8 cellular contexts compared by ENCODE assay signal in genomic region chr2:175003875-175004729, GRCh38. TPM values are rescaled to one million over a fixed set of nuclear protein-coding genes. Genes with fewer than 3 reads are reported as not detected.
A peak's percentile ranks its signal among the peaks of the same experiment; 100 is the strongest.
DNase-seq lines count a peak whose midpoint lies in the region; ATAC-seq, FAIRE-seq and TF ChIP-seq lines count a peak whose summit lies in the region.

No MANE protein-coding gene starts in this region.

- H3K4me3 Mint-ChIP-seq in activated CD4-positive, alpha-beta T cell treated with anti-CD3 and anti-CD28 coated beads for 36 hours: peak overlapping the region; percentile 77

- in situ Hi-C loops in astrocyte of the spinal cord (cut with HindIII; ENCODE audit: low sequenced_read_pairs) (no loop called here), HepG2 (cut with HindIII; ENCODE audit: extremely low pct_ligation_motif_present, low pct_unique_long_range_greater_than_20kb) (no loop called here)

- peaks cover 45% of the 10 kb centered on the region for H3K27me3 Mint-ChIP-seq in activated CD4-positive, alpha-beta T cell treated with anti-CD3 and anti-CD28 coated beads for 36 hours

- DNase-seq in activated CD4-positive, alpha-beta T cell treated with anti-CD3 and anti-CD28 coated beads for 36 hours: no peak
- DNase-seq in activated CD4-positive, alpha-beta T cell treated with anti-CD3 and anti-CD28 coated beads for 1 hour: no peak
- DNase-seq in M059J (ENCODE audit: low read depth) (peak; percentile 23), astrocyte of the spinal cord (ENCODE audit: low read depth, low spot score) (peak; percentile 24), HepG2 (ENCODE audit: low spot score) (no peak), upper lobe of right lung (no peak), HPDE6-E6E7 (ENCODE audit: extremely low spot score) (no peak)

- peaks cover 0 to 47% of the 10 kb centered on the region in 2 experiments; a peak in 3 of 5 replicates for H3K27me3 ChIP-seq in HepG2 (ENCODE audit: control insufficient read depth in 1 of 2, insufficient read depth in 2 of 2, low read length in 2 of 2)
- H3K27me3 ChIP-seq in upper lobe of right lung: peaks cover 43% of the 10 kb centered on the region

- WGBS in HepG2 (ENCODE audit: low lambda C conversion rate): 20% methylated on average over 11 of the region's 16 CpGs

- H3K36me3 ChIP-seq in HepG2 (replicated peaks in 1 of 2; ENCODE audit: control insufficient read depth in 1 of 2, insufficient read depth in 2 of 2, low read length in 2 of 2) (no peaks in the 10 kb centered on the region), upper lobe of right lung (no peaks in the 10 kb centered on the region)

- no peak overlapping the region for H2AFZ ChIP-seq in HepG2 (ENCODE audit: low read length)

- H3K9me3 ChIP-seq in HepG2 (ENCODE audit: low read length) (no peaks in the 10 kb centered on the region), upper lobe of right lung (no peaks in the 10 kb centered on the region)

- CTCF ChIA-PET in activated CD4-positive, alpha-beta T cell treated with anti-CD3 and anti-CD28 coated beads for 36 hours (lab: Charles Lee): interaction anchor here (0.7 to 1.9 kb wide), 4 partner anchors 9 to 307 kb away, joined by 3 to 11 read pairs (median 4); no protein-coding TSS in a partner anchor
- CTCF ChIA-PET in HepG2 (lab: Yijun Ruan, JAX; ENCODE audit: low intra/inter-chr PET ratio, low total read pairs): no interaction called here

- peak overlapping the region; percentile 60 for H3K4me2 ChIP-seq in HepG2 (ENCODE audit: low read depth, low read length)

- no peak for FAIRE-seq in HepG2 (lab: Jason Lieb, UNC)

- TF ChIP-seq POLR2A in HepG2 (IDR thresholded peaks at IDR 0.05; ENCODE audit: insufficient read depth in 1 of 2, low read depth in 2 of 2, low read length in 2 of 2): no peak

- peak overlapping the region; percentile 51 for H3K4me3 ChIP-seq in astrocyte of the spinal cord (ENCODE audit: low read depth, low read length)
- H3K4me3 ChIP-seq in HepG2 (replicated peaks in 1 of 3; ENCODE audit: insufficient read depth in 1 of 3, low read depth in 2 of 3, low read length in 3 of 3): peak overlapping the region in 2 of 3 experiments; percentile 72 to 77; a peak in 3 of 6 replicates
- H3K4me3 ChIP-seq in upper lobe of right lung: peak overlapping the region; percentile 65

- no peak for TF ChIP-seq CTCF in astrocyte of the spinal cord (IDR thresholded peaks at IDR 0.05; ENCODE audit: low read depth, low read length)
- no peak for TF ChIP-seq CTCF in HepG2 (CRISPR knock-in tag; IDR thresholded peaks at IDR 0.05)
- no peak for TF ChIP-seq CTCF in upper lobe of right lung (IDR thresholded peaks at IDR 0.05)

- H3K4me1 ChIP-seq in HepG2 (ENCODE audit: insufficient read depth, low read length) (peaks cover 13% of the 10 kb centered on the region; the same call in 1 of the 2 replicates), upper lobe of right lung (no peaks in the 10 kb centered on the region)

- no peak overlapping the region for H3K9ac ChIP-seq in HepG2 (ENCODE audit: insufficient read depth, low read depth, low read length)

- TF ChIP-seq EP300 in HepG2 (IDR thresholded peaks at IDR 0.05; ENCODE audit: low read depth in 2 of 2, low read length in 2 of 2): no peak
- TF ChIP-seq EP300 in HepG2 (CRISPR knock-in tag; IDR thresholded peaks at IDR 0.05; ENCODE audit: borderline replicate concordance): no peak

- H3K36me3 Mint-ChIP-seq in activated CD4-positive, alpha-beta T cell treated with anti-CD3 and anti-CD28 coated beads for 36 hours (ENCODE audit: low read depth): no peaks in the 10 kb centered on the region

- TF ChIP-seq RAD21 in HepG2 (CRISPR knock-in tag; IDR thresholded peaks at IDR 0.05): no peak

- H4K20me1 ChIP-seq in HepG2 (ENCODE audit: insufficient read depth, low read length): no peaks in the 10 kb centered on the region

- no peaks in the 10 kb centered on the region for H3K79me2 ChIP-seq in HepG2 (ENCODE audit: insufficient read depth, low read length)

- peaks cover 4% of the 10 kb centered on the region for H3K4me1 Mint-ChIP-seq in activated CD4-positive, alpha-beta T cell treated with anti-CD3 and anti-CD28 coated beads for 36 hours

- no peaks in the 10 kb centered on the region for H3K9me3 Mint-ChIP-seq in activated CD4-positive, alpha-beta T cell treated with anti-CD3 and anti-CD28 coated beads for 36 hours (ENCODE audit: low read depth)

- H3K27ac Mint-ChIP-seq in activated CD4-positive, alpha-beta T cell treated with anti-CD3 and anti-CD28 coated beads for 36 hours: no peak overlapping the region

- ATAC-seq in activated CD4-positive, alpha-beta T cell treated with anti-CD3 and anti-CD28 coated beads for 36 hours: no peak
- ATAC-seq in HepG2 (no peak), upper lobe of right lung (no peak), GM21786 (IDR thresholded peaks at IDR 0.05; ENCODE audit: unreplicated experiment) (no peak)

- H3K27ac ChIP-seq in HepG2 (ENCODE audit: extremely low read length, insufficient read depth, low read length) (no peak overlapping the region), upper lobe of right lung (peak overlapping the region; percentile 38)

- BruUV-seq in HepG2 (replicated peaks; lab: Mats Ljungman, UMichigan): TSS peak; percentile 60

- intact Hi-C loops in activated CD4-positive, alpha-beta T cell treated with anti-CD3 and anti-CD28 coated beads for 36 hours (cut with DNase I, micrococcal nuclease): no loop called here
- intact Hi-C loops in HepG2 (cut with micrococcal nuclease; ENCODE audit: unreplicated experiment) (no loop called here), upper lobe of right lung (cut with DNase I) (no loop called here)

- POLR2A ChIA-PET in activated CD4-positive, alpha-beta T cell treated with anti-CD3 and anti-CD28 coated beads for 36 hours (lab: Charles Lee): interaction anchor here (1.3 kb wide), 1 partner anchor 13 kb away, joined by 3 read pairs; no protein-coding TSS in a partner anchor
- POLR2A ChIA-PET in HepG2 (lab: Yijun Ruan, JAX): no interaction called here

TF ChIP-seq in HepG2, 621 proteins besides CTCF, POLR2A, EP300 and RAD21:
- TF ChIP-seq RNF2 (conservative IDR thresholded peaks at IDR 0.05; ENCODE audit: low read depth) (peak; percentile 83), HDAC1 (CRISPR knock-in tag; IDR thresholded peaks at IDR 0.05) (0 out of 2 replicates have a peak, but pooled peaks have one; percentile 1), ZNF546 (CRISPR knock-in tag; conservative IDR thresholded peaks at IDR 0.05) (no peak), ZNF383 (CRISPR knock-in tag; IDR thresholded peaks at IDR 0.05; ENCODE audit: borderline replicate concordance) (0 out of 2 replicates have a peak, but pooled peaks have one; percentile 14), IKZF5 (CRISPR knock-in tag; IDR thresholded peaks at IDR 0.05) (no peak), MXD4 (CRISPR knock-in tag; IDR thresholded peaks at IDR 0.05) (no peak), FIP1L1 (IDR thresholded peaks at IDR 0.05; ENCODE audit: borderline replicate concordance, insufficient read depth, low read depth, low read length) (no peak), BCL6 (CRISPR knock-in tag; IDR thresholded peaks at IDR 0.05) (peak; percentile 73), CBX2 (IDR thresholded peaks at IDR 0.05; ENCODE audit: low read depth, low read length) (peak; percentile 99), CBX2 (CRISPR knock-in tag; IDR thresholded peaks at IDR 0.05; ENCODE audit: low read depth) (no peak)

RNA-seq across cellular contexts. Expression of gene CHN1, which starts 1.1 kb away (rescaled TPM):
- 1 to 10 TPM; 3.8 TPM for total RNA-seq in activated CD4-positive, alpha-beta T cell treated with anti-CD3 and anti-CD28 coated beads for 36 hours
- total RNA-seq in M059J (2014; rRNA removed; shearing (Covaris generic)): 11.0 and 12.7 TPM in 2 replicates
- total RNA-seq in HepG2 (2016; rRNA removed; fragmentation: Illumina TruSeq; extraction: Trizol): 2.5 and 2.8 TPM in 2 replicates
- total RNA-seq in HepG2 (2016; cell fraction: cytosol; rRNA removed; fragmentation: Illumina TruSeq; extraction: Trizol; ENCODE audit: low read depth): 2.8 and 3.9 TPM in 2 replicates
- total RNA-seq in HepG2 (2016; cell fraction: insoluble cytoplasmic fraction; rRNA removed; fragmentation: Illumina TruSeq; extraction: Trizol): 3.0 and 3.3 TPM in 2 replicates
- total RNA-seq in HepG2 (2016; cell fraction: membrane; rRNA removed; fragmentation: Illumina TruSeq; extraction: Trizol): 3.8 and 5.4 TPM in 2 replicates
- 3.1 and 6.8 TPM in 2 replicates for total RNA-seq in HepG2 (2016; cell fraction: nucleus; rRNA removed; fragmentation: Illumina TruSeq; extraction: Trizol)
- 2.5 and 3.5 TPM in 2 replicates for polyA plus RNA-seq in HepG2 (2011; rRNA removed)
- polyA plus RNA-seq in HepG2 (2011; cell fraction: cytosol; rRNA removed): 1.3 and 3.1 TPM in 2 replicates
- 1.7 and 2.6 TPM in 2 replicates for polyA plus RNA-seq in HepG2 (2011; cell fraction: nucleus; rRNA removed)
- 1.1 and 2.4 TPM in 2 replicates for polyA plus RNA-seq in HepG2 (2012)
- 2.0 and 2.7 TPM in 2 replicates for polyA plus RNA-seq in HepG2 (2016; cell fraction: cytosol; fragmentation: Illumina TruSeq; extraction: Trizol; ENCODE audit: low read depth)
- 3.5 and 5.4 TPM in 2 replicates for polyA plus RNA-seq in HepG2 (2016; cell fraction: insoluble cytoplasmic fraction; fragmentation: Illumina TruSeq; extraction: Trizol; ENCODE audit: low read depth)
- polyA plus RNA-seq in HepG2 (2016; cell fraction: membrane; fragmentation: Illumina TruSeq; extraction: Trizol; ENCODE audit: low read depth): 4.4 and 4.9 TPM in 2 replicates
- polyA plus RNA-seq in HepG2 (2016; cell fraction: nucleus; fragmentation: Illumina TruSeq; extraction: Trizol; ENCODE audit: insufficient read depth, low read depth): 3.1 and 4.3 TPM in 2 replicates
- polyA minus RNA-seq in HepG2 (2011; rRNA and poly(A)+ RNA removed; ENCODE audit: low replicate concordance): 1.2 and 14.3 TPM in 2 replicates
- 1.5 and 2.1 TPM in 2 replicates for polyA minus RNA-seq in HepG2 (2011; cell fraction: cytosol; rRNA and poly(A)+ RNA removed)
- 5.8 and 9.4 TPM in 2 replicates for polyA minus RNA-seq in HepG2 (2011; cell fraction: nucleus; rRNA and poly(A)+ RNA removed)
- 30.6 TPM for total RNA-seq in upper lobe of right lung

Comparison
In these comparisons a context has a peak if more than half of its experiments do, and no peak if none do; other contexts are left out.
1. DNase-seq: peak in M059J (single experiment) and astrocyte of the spinal cord (single experiment); none in activated CD4-positive, alpha-beta T cell treated with anti-CD3 and anti-CD28 coated beads for 36 hours (single experiment), activated CD4-positive, alpha-beta T cell treated with anti-CD3 and anti-CD28 coated beads for 1 hour (single experiment), HepG2 (single experiment), upper lobe of right lung (single experiment) and HPDE6-E6E7 (single experiment).
2. Peak in every context shown above with its lines, with median percentiles within 50 percentile points of each other: H3K4me3 ChIP-seq.